19 cellular contexts compared by ENCODE assay signal in genomic region chr10:113689574-113689973, GRCh38. TPM values are rescaled to one million over a fixed set of nuclear protein-coding genes. Genes with fewer than 3 reads are reported as not detected.
"Had no signal": no experiment of that assay in that cellular context is flagged by ENCODE, and none has a peak within 500 bp of the region (broad histone marks: within the 10 kb centered on the region; RNA-seq: fewer than 3 reads in every experiment).

No MANE protein-coding gene starts in this region.

- H3K4me1 ChIP-seq: adrenal gland, esophagus squamous epithelium, left lung, pancreas, sigmoid colon had no signal

- ATAC-seq: left lung, pancreas, T-cell, WTC11 had no signal

- DNase-seq: activated CD4-positive, alpha-beta T cell treated with anti-CD3 and anti-CD28 coated beads, Interleukin-2, amount 50 U/mL, for 1 hour; activated naive CD4-positive, alpha-beta T cell; activated T-cell treated with anti-CD3 and anti-CD28 coated beads, Interleukin-2, amount 50 U/mL, for 48 hours; adrenal gland; esophagus squamous epithelium; hypothalamus; kidney; left lung; mammary epithelial cell; naive B cell; pancreas; sigmoid colon; stimulated activated CD4-positive, alpha-beta T cell treated with anti-CD3 and anti-CD28 coated beads, Interleukin-1b, Interleukin-23, amount 100 ng/mL, for 48 hours; T-cell had no signal

- H3K4me3 ChIP-seq: adrenal gland, cardiac muscle cell, esophagus squamous epithelium, left lung, pancreas, sigmoid colon had no signal

- H3K27me3 ChIP-seq: adrenal gland, cardiac muscle cell, esophagus squamous epithelium, left lung, pancreas, sigmoid colon had no signal

- H3K9me3 ChIP-seq: pancreas had no signal

- H3K4me3 Mint-ChIP-seq: WTC11 had no signal

- H3K27me3 Mint-ChIP-seq: naive B cell, T-cell had no signal

- H3K36me3 ChIP-seq: adrenal gland, cardiac muscle cell, pancreas had no signal

- FAIRE-seq: endothelial cell of umbilical vein, kidney, pancreas had no signal

- H3K27ac ChIP-seq: adrenal gland, cardiac muscle cell, esophagus squamous epithelium, left lung, pancreas, sigmoid colon had no signal

- H3K27ac Mint-ChIP-seq: naive B cell, WTC11 had no signal

RNA-seq across cellular contexts. Expression of gene NRAP, which starts 25.7 kb away (rescaled TPM):
- total RNA-seq: endothelial cell of umbilical vein, glomerular endothelial cell, kidney, mammary epithelial cell, mononuclear cell, sigmoid colon, T-cell, WTC11 had no signal
- polyA plus RNA-seq: endothelial cell of umbilical vein, mammary epithelial cell had no signal
